In the genomic region with DNA sequence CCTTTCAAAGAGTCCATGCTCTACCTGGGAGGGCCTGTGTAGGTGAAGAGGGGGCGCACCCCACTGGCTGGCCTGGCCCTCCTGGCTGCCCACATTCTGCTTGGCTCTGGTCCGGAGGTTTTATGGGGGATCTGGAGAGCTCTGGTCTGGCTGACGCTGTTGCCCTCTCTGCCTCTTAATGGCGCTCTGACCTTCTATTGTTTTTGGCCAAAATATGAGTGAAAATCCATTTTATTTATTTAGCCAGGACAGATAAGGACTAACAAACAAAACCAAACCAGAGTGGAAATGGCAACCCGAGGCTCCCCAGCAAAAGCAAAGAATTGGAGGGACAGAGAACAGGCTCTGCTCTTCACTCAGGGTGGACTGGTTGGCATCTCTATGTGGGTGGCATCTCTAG, we compare ENCODE assay signal across 15 cellular contexts. TPM values are rescaled to one million over a fixed set of nuclear protein-coding genes. Genes with fewer than 3 reads are reported as not detected.
DNase-seq lines count a peak whose midpoint lies in the region; ATAC-seq and TF ChIP-seq lines count a peak whose summit lies in the region.
"Had no signal": no experiment of that assay in that cellular context is flagged by ENCODE, and none has a peak within 500 bp of the region (broad histone marks: within the 10 kb centered on the region; RNA-seq: fewer than 3 reads in every experiment).

No MANE protein-coding gene starts in this region.

- H3K27me3 Mint-ChIP-seq in HFFc6 (ENCODE audit: insufficient read depth): peaks cover 2% of the 10 kb centered on the region; the same call in 1 of the 2 replicates

- H4K20me1 ChIP-seq in BLaER1 treated with 17β-estradiol and CSF1 and Interleukin-3, amounts not matched to agents 10 nM and 100 nM: peaks cover 0 to 90% (median 54%) of the 10 kb centered on the region in 11 experiments; a peak in 18 of 22 replicates

- H3K27ac ChIP-seq in BLaER1 treated with 17β-estradiol and CSF1 and Interleukin-3, amounts not matched to agents 10 nM and 100 nM: peak overlapping the region in 9 of 11 experiments; percentile 12 to 91 (median 51); a peak in 15 of 22 replicates

- no peaks in the 10 kb centered on the region for H3K27me3 ChIP-seq in BLaER1 treated with 17β-estradiol and CSF1 and Interleukin-3, amounts not matched to agents 10 nM and 100 nM
- no peaks in the 10 kb centered on the region for H3K27me3 ChIP-seq in H7 (ENCODE audit: control insufficient read depth, insufficient read depth, low read length)

- ATAC-seq in left lobe of liver: peak; percentile 41
- ATAC-seq: CD8-positive, alpha-beta T cell; GM12878 had no signal

- no peak overlapping the region; a peak in 1 of 20 replicates for H3K4me3 ChIP-seq in BLaER1 treated with 17β-estradiol and CSF1 and Interleukin-3, amounts not matched to agents 10 nM and 100 nM
- no peak overlapping the region for H3K4me3 ChIP-seq in H7 (ENCODE audit: insufficient read depth, low read depth, low read length)
- H3K4me3 ChIP-seq: GM12878 had no signal

- H3K4me3 Mint-ChIP-seq in HFFc6: no peak overlapping the region
- H3K4me3 Mint-ChIP-seq: CD8-positive, alpha-beta T cell had no signal

- H3K4me1 ChIP-seq in BLaER1 treated with 17β-estradiol and CSF1 and Interleukin-3, amounts not matched to agents 10 nM and 100 nM: peaks cover 56 to 97% (median 92%) of the 10 kb centered on the region in 10 experiments

- H3K27ac Mint-ChIP-seq in HFFc6: peak overlapping the region; percentile 91; the same call in 1 of the 2 replicates
- H3K27ac Mint-ChIP-seq: CD8-positive, alpha-beta T cell had no signal

- H3K9me3 Mint-ChIP-seq in HFFc6: no peaks in the 10 kb centered on the region
- H3K9me3 Mint-ChIP-seq: CD8-positive, alpha-beta T cell had no signal

- peaks cover 0 to 35% (median 17%) of the 10 kb centered on the region in 11 experiments; a peak in 16 of 22 replicates for H3K36me3 ChIP-seq in BLaER1 treated with 17β-estradiol and CSF1 and Interleukin-3, amounts not matched to agents 10 nM and 100 nM
- no peaks in the 10 kb centered on the region for H3K36me3 ChIP-seq in H7 (replicated peaks; ENCODE audit: control insufficient read depth, insufficient read depth, low read length)

- peak overlapping the region in 3 of 11 experiments; percentile 39 to 60 (median 57); a peak in 3 of 22 replicates for H3K9ac ChIP-seq in BLaER1 treated with 17β-estradiol and CSF1 and Interleukin-3, amounts not matched to agents 10 nM and 100 nM

- TF ChIP-seq CTCF in HFFc6 (IDR thresholded peaks at IDR 0.05): no peak

- H3K36me3 Mint-ChIP-seq in HFFc6 (ENCODE audit: low read depth): no peaks in the 10 kb centered on the region
- H3K36me3 Mint-ChIP-seq: CD8-positive, alpha-beta T cell had no signal

- H3K4me1 Mint-ChIP-seq in HFFc6 (ENCODE audit: low read depth): peaks cover 33% of the 10 kb centered on the region

- H3K9me3 ChIP-seq in BLaER1 treated with 17β-estradiol and CSF1 and Interleukin-3, amounts not matched to agents 10 nM and 100 nM (replicated peaks in 1 of 11): no peaks in the 10 kb centered on the region

- DNase-seq in HFFc6 (no peak), left lobe of liver (ENCODE audit: low spot score) (peak; percentile 19), H7 (no peak), T-helper 2 cell (no peak)
- DNase-seq in activated CD4-positive, alpha-beta T cell treated with anti-CD3 and anti-CD28 coated beads, Interleukin-2, amount 50 U/mL, for 48 hours: no peak
- DNase-seq: ACHN; Calu3; CD8-positive, alpha-beta T cell; DMS53; DND-41; EL; HCEC 1CT; KG1 had no signal

- H3K4me2 ChIP-seq in BLaER1 treated with 17β-estradiol and CSF1 and Interleukin-3, amounts not matched to agents 10 nM and 100 nM: peak overlapping the region; percentile 53 to 91 (median 82)

RNA-seq across cellular contexts. Expression of gene PRKCE, which starts 45.7 kb away (rescaled TPM):
- 10 to 100 TPM; 10.8 to 13.7 (median 12.0) TPM for total RNA-seq in HFFc6 (2021; fragmentation: NEBNext Ultra II Directional; extraction: Animal tissue kit (Norgen Biotek cat#: 25700))
- 8.4 TPM for total RNA-seq in left lobe of liver
- total RNA-seq in H7 (2014; rRNA removed; shearing (Covaris generic)): 1.2 and 1.9 TPM in 2 replicates
